Comparison of ENCODE assay signal across 2 cellular contexts in the genomic region with DNA sequence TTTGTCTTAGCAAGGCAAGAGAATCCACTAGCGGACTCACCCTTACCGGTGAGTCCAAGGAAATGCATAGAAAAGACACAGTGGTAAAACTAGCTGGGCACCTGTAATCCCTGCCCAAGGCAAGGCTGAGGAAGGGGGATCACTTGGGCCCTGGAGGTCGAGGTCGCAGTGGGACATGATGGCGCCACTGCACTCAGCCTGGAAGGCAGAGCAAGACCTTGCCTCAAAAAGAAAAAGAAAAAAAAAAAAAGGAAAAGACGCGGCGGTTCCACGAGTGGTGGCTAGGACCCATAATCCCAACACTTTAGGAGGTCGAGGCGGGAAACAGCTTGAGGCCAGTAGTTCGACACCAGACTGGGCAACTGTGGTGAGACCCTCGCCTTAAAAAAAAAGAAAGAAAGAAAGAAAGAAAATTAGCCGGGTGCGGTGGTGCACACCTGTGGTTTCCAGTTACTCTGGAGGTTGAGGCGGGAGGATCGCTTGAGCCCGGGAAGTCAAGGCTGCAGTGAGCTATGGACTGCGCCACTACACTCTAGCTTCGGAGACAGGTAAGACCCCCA.
TF ChIP-seq lines count a peak whose summit lies in the region.

No MANE protein-coding gene starts in this region.

TF ChIP-seq in SK-N-SH, 30 proteins besides CTCF, POLR2A, EP300 and RAD21 (continued from another document):
- TF ChIP-seq, protein P1, sequence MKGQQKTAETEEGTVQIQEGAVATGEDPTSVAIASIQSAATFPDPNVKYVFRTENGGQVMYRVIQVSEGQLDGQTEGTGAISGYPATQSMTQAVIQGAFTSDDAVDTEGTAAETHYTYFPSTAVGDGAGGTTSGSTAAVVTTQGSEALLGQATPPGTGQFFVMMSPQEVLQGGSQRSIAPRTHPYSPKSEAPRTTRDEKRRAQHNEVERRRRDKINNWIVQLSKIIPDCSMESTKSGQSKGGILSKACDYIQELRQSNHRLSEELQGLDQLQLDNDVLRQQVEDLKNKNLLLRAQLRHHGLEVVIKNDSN (IDR thresholded peaks at IDR 0.05; ENCODE audit: borderline replicate concordance, low read depth) = no peak
- no peak for TF ChIP-seq MXI1 (IDR thresholded peaks at IDR 0.05; ENCODE audit: low read depth, low read length)
- no peak for TF ChIP-seq YY1 (IDR thresholded peaks at IDR 0.05; ENCODE audit: low read depth)
- TF ChIP-seq TAF1 (IDR thresholded peaks at IDR 0.05; ENCODE audit: borderline replicate concordance, low read depth, low read length) = no peak
- TF ChIP-seq, protein P2, sequence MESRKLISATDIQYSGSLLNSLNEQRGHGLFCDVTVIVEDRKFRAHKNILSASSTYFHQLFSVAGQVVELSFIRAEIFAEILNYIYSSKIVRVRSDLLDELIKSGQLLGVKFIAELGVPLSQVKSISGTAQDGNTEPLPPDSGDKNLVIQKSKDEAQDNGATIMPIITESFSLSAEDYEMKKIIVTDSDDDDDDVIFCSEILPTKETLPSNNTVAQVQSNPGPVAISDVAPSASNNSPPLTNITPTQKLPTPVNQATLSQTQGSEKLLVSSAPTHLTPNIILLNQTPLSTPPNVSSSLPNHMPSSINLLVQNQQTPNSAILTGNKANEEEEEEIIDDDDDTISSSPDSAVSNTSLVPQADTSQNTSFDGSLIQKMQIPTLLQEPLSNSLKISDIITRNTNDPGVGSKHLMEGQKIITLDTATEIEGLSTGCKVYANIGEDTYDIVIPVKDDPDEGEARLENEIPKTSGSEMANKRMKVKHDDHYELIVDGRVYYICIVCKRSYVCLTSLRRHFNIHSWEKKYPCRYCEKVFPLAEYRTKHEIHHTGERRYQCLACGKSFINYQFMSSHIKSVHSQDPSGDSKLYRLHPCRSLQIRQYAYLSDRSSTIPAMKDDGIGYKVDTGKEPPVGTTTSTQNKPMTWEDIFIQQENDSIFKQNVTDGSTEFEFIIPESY (IDR thresholded peaks at IDR 0.05; ENCODE audit: borderline replicate concordance, low read depth) = no peak
- no peak for TF ChIP-seq EZH2phosphoT487 (IDR thresholded peaks at IDR 0.05; ENCODE audit: borderline replicate concordance, low read depth)

TF ChIP-seq in SK-N-SH treated with all-trans-retinoic acid at 6 μM for 48 hours, 23 proteins besides CTCF, POLR2A, EP300 and RAD21 (continued from another document):
- TF ChIP-seq ESRRG (CRISPR knock-in tag; IDR thresholded peaks at IDR 0.05) (no peak), ARNTL (CRISPR knock-in tag; IDR thresholded peaks at IDR 0.05; ENCODE audit: borderline replicate concordance, low read depth) (no peak), BACH2 (CRISPR knock-in tag; IDR thresholded peaks at IDR 0.05; ENCODE audit: borderline replicate concordance) (no peak), ZNF8 (CRISPR knock-in tag; IDR thresholded peaks at IDR 0.05) (no peak), ZNF565 (CRISPR knock-in tag; conservative IDR thresholded peaks at IDR 0.05; ENCODE audit: low read depth) (no peak), ZFP3 (CRISPR knock-in tag; IDR thresholded peaks at IDR 0.05) (no peak)
- TF ChIP-seq, protein P3, sequence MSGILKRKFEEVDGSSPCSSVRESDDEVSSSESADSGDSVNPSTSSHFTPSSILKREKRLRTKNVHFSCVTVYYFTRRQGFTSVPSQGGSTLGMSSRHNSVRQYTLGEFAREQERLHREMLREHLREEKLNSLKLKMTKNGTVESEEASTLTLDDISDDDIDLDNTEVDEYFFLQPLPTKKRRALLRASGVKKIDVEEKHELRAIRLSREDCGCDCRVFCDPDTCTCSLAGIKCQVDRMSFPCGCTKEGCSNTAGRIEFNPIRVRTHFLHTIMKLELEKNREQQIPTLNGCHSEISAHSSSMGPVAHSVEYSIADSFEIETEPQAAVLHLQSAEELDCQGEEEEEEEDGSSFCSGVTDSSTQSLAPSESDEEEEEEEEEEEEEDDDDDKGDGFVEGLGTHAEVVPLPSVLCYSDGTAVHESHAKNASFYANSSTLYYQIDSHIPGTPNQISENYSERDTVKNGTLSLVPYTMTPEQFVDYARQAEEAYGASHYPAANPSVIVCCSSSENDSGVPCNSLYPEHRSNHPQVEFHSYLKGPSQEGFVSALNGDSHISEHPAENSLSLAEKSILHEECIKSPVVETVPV (CRISPR knock-in tag; IDR thresholded peaks at IDR 0.05) = no peak
